11 cellular contexts compared by ENCODE assay signal in the genomic region with DNA sequence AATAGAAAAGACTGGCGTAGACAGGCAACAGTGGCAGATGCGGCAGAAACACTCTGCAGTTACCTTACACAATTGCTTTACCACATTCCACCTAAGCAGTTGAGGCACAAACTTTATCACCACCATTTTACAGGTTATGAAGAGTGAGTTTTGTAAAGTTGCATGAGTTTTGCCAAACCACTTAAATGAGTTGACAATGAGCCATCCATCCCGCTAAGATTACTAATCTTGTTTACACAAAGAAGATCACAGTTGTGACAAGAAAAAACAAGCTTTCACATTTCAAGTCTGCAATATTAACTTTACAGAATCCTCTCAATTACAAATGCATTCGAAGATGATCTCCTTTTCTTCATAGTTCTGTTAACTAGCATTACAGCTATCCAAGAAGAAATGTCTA. TPM values are rescaled to one million over a fixed set of nuclear protein-coding genes. Genes with fewer than 3 reads are reported as not detected.
DNase-seq lines count a peak whose midpoint lies in the region; FAIRE-seq and TF ChIP-seq lines count a peak whose summit lies in the region.
"Had no signal": no experiment of that assay in that cellular context is flagged by ENCODE, and none has a peak within 500 bp of the region (broad histone marks: within the 10 kb centered on the region; RNA-seq: fewer than 3 reads in every experiment).

No MANE protein-coding gene starts in this region.

- WGBS in smooth muscle cell (ENCODE audit: low lambda C conversion rate), result 63% methylated on average over 4 of the region's 4 CpGs
- 93% methylated on average over 4 of the region's 4 CpGs for WGBS in SK-N-SH (ENCODE audit: low lambda C conversion rate)

- no peak for TF ChIP-seq CTCF in HEK293 (tag by site-specific recombination; IDR thresholded peaks at IDR 0.05)
- TF ChIP-seq CTCF in kidney (IDR thresholded peaks at IDR 0.05; ENCODE audit: borderline replicate concordance, extremely low read depth, insufficient read depth), result no peak
- no peak for TF ChIP-seq CTCF in smooth muscle cell (IDR thresholded peaks at IDR 0.05; ENCODE audit: borderline replicate concordance, insufficient read depth, poor library complexity, severe bottlenecking)
- no peak for TF ChIP-seq CTCF in GM13976 (IDR thresholded peaks at IDR 0.05; ENCODE audit: borderline replicate concordance, control extremely low read depth, extremely low read depth, insufficient read depth, missing control alignments)
- no peak for TF ChIP-seq CTCF in SK-N-SH (IDR thresholded peaks at IDR 0.05)

- no peaks in the 10 kb centered on the region for H3K9me3 Mint-ChIP-seq in activated T-helper 2 cell treated with anti-CD3 and anti-CD28 coated beads, Interferon-gamma antibody, Interleukin-2, Interleukin-4, amounts not matched to agents 10 μg/mL and 5 μg/mL and 100 μg/mL, durations not matched to agents 14 hours and 24 hours and 36 hours

- H3K36me3 Mint-ChIP-seq in activated T-helper 2 cell treated with anti-CD3 and anti-CD28 coated beads, Interferon-gamma antibody, Interleukin-2, Interleukin-4, amounts not matched to agents 10 μg/mL and 5 μg/mL and 100 μg/mL, durations not matched to agents 14 hours and 24 hours and 36 hours (ENCODE audit: low read depth), result no peaks in the 10 kb centered on the region

- H3K4me2 ChIP-seq in smooth muscle cell, result peak overlapping the region; percentile 91
- H3K4me2 ChIP-seq in SK-N-SH, result no peak overlapping the region

- no peak for FAIRE-seq in kidney (lab: Jason Lieb, UNC)

- no peaks in the 10 kb centered on the region for H3K9me3 ChIP-seq in HEK293 (ENCODE audit: control insufficient read depth, insufficient read depth, low read depth, low read length)
- H3K9me3 ChIP-seq in kidney (ENCODE audit: control insufficient read depth in 1 of 2, low read length in 2 of 2), result no peaks in the 10 kb centered on the region
- no peaks in the 10 kb centered on the region for H3K9me3 ChIP-seq in smooth muscle cell (replicated peaks; ENCODE audit: low read depth)
- no peaks in the 10 kb centered on the region for H3K9me3 ChIP-seq in SK-N-SH

- no peak overlapping the region for H3K27ac Mint-ChIP-seq in activated T-helper 2 cell treated with anti-CD3 and anti-CD28 coated beads, Interferon-gamma antibody, Interleukin-2, Interleukin-4, amounts not matched to agents 10 μg/mL and 5 μg/mL and 100 μg/mL, durations not matched to agents 14 hours and 24 hours and 36 hours

- peaks cover 76% of the 10 kb centered on the region for H3K27me3 Mint-ChIP-seq in activated T-helper 2 cell treated with anti-CD3 and anti-CD28 coated beads, Interferon-gamma antibody, Interleukin-2, Interleukin-4, amounts not matched to agents 10 μg/mL and 5 μg/mL and 100 μg/mL, durations not matched to agents 14 hours and 24 hours and 36 hours (ENCODE audit: low read depth)

- POLR2A ChIA-PET in HEK293 (lab: Yijun Ruan, JAX), result no interaction called here
- POLR2A ChIA-PET in SK-N-SH (lab: Yijun Ruan, JAX), result no interaction called here

- H4K20me1 ChIP-seq in smooth muscle cell (ENCODE audit: low read depth) (peaks cover 21% of the 10 kb centered on the region), SK-N-SH (ENCODE audit: insufficient read depth) (no peaks in the 10 kb centered on the region)

- H2AFZ ChIP-seq in smooth muscle cell (ENCODE audit: low read depth) (no peak overlapping the region), SK-N-SH (ENCODE audit: low read depth) (no peak overlapping the region)

- no peaks in the 10 kb centered on the region for H3K9me2 ChIP-seq in SK-N-SH

- CTCF ChIA-PET in HEK293 (lab: Yijun Ruan, JAX) (interaction anchor here (0.5 kb wide), 1 partner anchor 190 kb away, joined by 3 read pairs; no protein-coding TSS in a partner anchor), SK-N-SH (lab: Yijun Ruan, JAX) (interaction anchor here (0.6 to 1.7 kb wide), 3 partner anchors 11 to 459 kb away, joined by 3 read pairs; no protein-coding TSS in a partner anchor)

- no peak for TF ChIP-seq EP300 in SK-N-SH (IDR thresholded peaks at IDR 0.05; ENCODE audit: borderline replicate concordance in 1 of 2, low read depth in 1 of 2, low read length in 1 of 2)

- H3K9ac ChIP-seq in kidney (ENCODE audit: low read length in 2 of 2), result no peak overlapping the region
- H3K9ac ChIP-seq in smooth muscle cell (ENCODE audit: low read depth), result no peak overlapping the region
- no peak overlapping the region for H3K9ac ChIP-seq in SK-N-SH

- no peaks in the 10 kb centered on the region; a peak in 1 of 3 replicates for H3K36me3 ChIP-seq in HEK293 (ENCODE audit: control insufficient read depth in 2 of 2, insufficient read depth in 1 of 2, low read length in 2 of 2)
- no peaks in the 10 kb centered on the region for H3K36me3 ChIP-seq in kidney (ENCODE audit: control insufficient read depth in 1 of 2, insufficient read depth in 2 of 2, low read length in 2 of 2)
- H3K36me3 ChIP-seq in smooth muscle cell (ENCODE audit: low read depth), result no peaks in the 10 kb centered on the region
- no peaks in the 10 kb centered on the region for H3K36me3 ChIP-seq in SK-N-SH (replicated peaks in 1 of 2; ENCODE audit: control insufficient read depth in 1 of 2, insufficient read depth in 2 of 2, low read length in 1 of 2)

- H3K27me3 ChIP-seq in smooth muscle cell (ENCODE audit: low read depth), result no peaks in the 10 kb centered on the region
- peaks cover 19% of the 10 kb centered on the region for H3K27me3 ChIP-seq in SK-N-SH (ENCODE audit: insufficient read depth)

- H3F3A ChIP-seq in smooth muscle cell (ENCODE audit: low read depth), result peaks cover 17% of the 10 kb centered on the region
- peaks cover 9% of the 10 kb centered on the region for H3F3A ChIP-seq in SK-N-SH (replicated peaks; ENCODE audit: insufficient read depth)

- DNase-seq in activated T-helper 2 cell treated with anti-CD3 and anti-CD28 coated beads, Interferon-gamma antibody, Interleukin-2, Interleukin-4, amounts not matched to agents 10 μg/mL and 5 μg/mL and 100 μg/mL, durations not matched to agents 14 hours and 24 hours and 36 hours (ENCODE audit: low spot score), result no peak
- DNase-seq in kidney (no peak), smooth muscle cell (lab: John Stamatoyannopoulos, UW; ENCODE audit: unreplicated experiment) (no peak), GM13976 (ENCODE audit: low spot score) (no peak), SK-N-SH (no peak)
- DNase-seq in stimulated activated CD4-positive, alpha-beta T cell treated with anti-CD3 and anti-CD28 coated beads, Interleukin-12 subunit alpha, Interleukin-12 subunit beta, amount 100 ng/mL, for 4 hours, result no peak
- no peak for DNase-seq in central memory CD4-positive, alpha-beta T cell
- DNase-seq: effector memory CD4-positive, alpha-beta T cell; NCI-H1417 treated with DMSO at 0.1 percent for 48 hours; stimulated activated CD8-positive, alpha-beta memory T cell treated with anti-CD3 and anti-CD28 coated beads, Interleukin-4, amount 100 ng/mL, for 48 hours had no signal

- H3K4me3 ChIP-seq in HEK293 (ENCODE audit: low read depth, low read length), result no peak overlapping the region
- H3K4me3 ChIP-seq in kidney (ENCODE audit: low read length in 2 of 2), result peak overlapping the region; percentile 74 to 86
- peak overlapping the region; percentile 82 for H3K4me3 ChIP-seq in smooth muscle cell
- H3K4me3 ChIP-seq in SK-N-SH (ENCODE audit: low read depth in 2 of 2, low read length in 1 of 2), result no peak overlapping the region

- intact Hi-C loops in activated T-helper 2 cell treated with anti-CD3 and anti-CD28 coated beads, Interferon-gamma antibody, Interleukin-2, Interleukin-4, amounts not matched to agents 10 μg/mL and 5 μg/mL and 100 μg/mL, durations not matched to agents 14 hours and 24 hours and 36 hours (cut with micrococcal nuclease), result loop anchor here (10.0 kb wide), 1 partner anchor 296 kb away; no protein-coding TSS in a partner anchor
- intact Hi-C loops in kidney (cut with DNase I), result no loop called here

- peaks cover 14% of the 10 kb centered on the region for H3K4me1 ChIP-seq in HEK293 (ENCODE audit: control insufficient read depth, insufficient read depth, low read length)
- H3K4me1 ChIP-seq in kidney (ENCODE audit: control insufficient read depth in 1 of 2, insufficient read depth in 1 of 2, low read depth in 1 of 2, low read length in 2 of 2), result peaks cover 4 to 22% of the 10 kb centered on the region in 2 donors
- H3K4me1 ChIP-seq in smooth muscle cell (ENCODE audit: low read depth), result peaks cover 12% of the 10 kb centered on the region
- H3K4me1 ChIP-seq in SK-N-SH (ENCODE audit: control insufficient read depth in 1 of 2, insufficient read depth in 2 of 2, low read depth in 1 of 2, low read length in 1 of 2), result peaks cover 5 to 9% of the 10 kb centered on the region in 2 experiments; a peak in 2 of 4 replicates

- H3K27ac ChIP-seq in HEK293 (ENCODE audit: extremely low read depth, low read depth, low read length) (no peak overlapping the region), kidney (ENCODE audit: low read depth in 2 of 2, low read length in 2 of 2) (peak overlapping the region in 1 of 2 donors; percentile 30), smooth muscle cell (ENCODE audit: low read depth) (no peak overlapping the region), SK-N-SH (ENCODE audit: low read depth in 2 of 2, low read length in 1 of 2) (no peak overlapping the region)

- H3K79me2 ChIP-seq in smooth muscle cell (ENCODE audit: low read depth), result peaks cover 31% of the 10 kb centered on the region
- H3K79me2 ChIP-seq in SK-N-SH (ENCODE audit: insufficient read depth), result no peaks in the 10 kb centered on the region

- in situ Hi-C loops in GM13976 (cut with MboI; ENCODE audit: low sequenced_read_pairs, unreplicated experiment), result no loop called here

- peak overlapping the region; percentile 76 for H3K4me3 Mint-ChIP-seq in activated T-helper 2 cell treated with anti-CD3 and anti-CD28 coated beads, Interferon-gamma antibody, Interleukin-2, Interleukin-4, amounts not matched to agents 10 μg/mL and 5 μg/mL and 100 μg/mL, durations not matched to agents 14 hours and 24 hours and 36 hours (ENCODE audit: low read depth)

- no peak for TF ChIP-seq RAD21 in SK-N-SH (IDR thresholded peaks at IDR 0.05; ENCODE audit: low read length)

- H3K4me1 Mint-ChIP-seq in activated T-helper 2 cell treated with anti-CD3 and anti-CD28 coated beads, Interferon-gamma antibody, Interleukin-2, Interleukin-4, amounts not matched to agents 10 μg/mL and 5 μg/mL and 100 μg/mL, durations not matched to agents 14 hours and 24 hours and 36 hours (ENCODE audit: low read depth), result peaks cover 28% of the 10 kb centered on the region

TF ChIP-seq in HEK293, 187 proteins besides CTCF, POLR2A, EP300 and RAD21 (continues in another document):
- TF ChIP-seq ZNF19 (tag by site-specific recombination; IDR thresholded peaks at IDR 0.05; ENCODE audit: low read depth), result no peak

RNA-seq across cellular contexts. Expression of gene TMCC3, which starts 1.8 kb away (rescaled TPM):
- 0.05 and 0.14 TPM in 2 replicates for total RNA-seq in activated T-helper 2 cell treated with anti-CD3 and anti-CD28 coated beads, Interferon-gamma antibody, Interleukin-2, Interleukin-4, amounts not matched to agents 10 μg/mL and 5 μg/mL and 100 μg/mL, durations not matched to agents 14 hours and 24 hours and 36 hours
- total RNA-seq in kidney (14.7 TPM), smooth muscle cell (10.3 and 11.2 TPM in 2 replicates)
- polyA plus RNA-seq in kidney (ENCODE audit: insufficient read depth, low read depth, low replicate concordance) (6.7 TPM), smooth muscle cell (4.4 and 7.0 TPM in 2 replicates), SK-N-SH (2012; rRNA removed) (0.42 and 0.53 TPM in 2 replicates)
- polyA plus RNA-seq in SK-N-SH (2012; cell fraction: cytosol; rRNA removed), result 0.62 and 0.68 TPM in 2 replicates
- polyA plus RNA-seq in SK-N-SH (2012; cell fraction: nucleus; rRNA removed), result 0.29 and 0.31 TPM in 2 replicates

Comparison
In these comparisons a context has a peak if more than half of its experiments do, and no peak if none do; other contexts are left out.
1. H3K4me3 ChIP-seq: peak in kidney (2 of 2) and smooth muscle cell (single experiment); none in HEK293 (single experiment) and SK-N-SH (0 of 2).